8 cellular contexts compared by ENCODE assay signal in genomic region chr12:90959538-90960139, GRCh38. TPM values are rescaled to one million over a fixed set of nuclear protein-coding genes. Genes with fewer than 3 reads are reported as not detected.
DNase-seq lines count a peak whose midpoint lies in the region; ATAC-seq and TF ChIP-seq lines count a peak whose summit lies in the region.

No MANE protein-coding gene starts in this region.

- no peak overlapping the region for H3K4me3 ChIP-seq in brain microvascular endothelial cell (ENCODE audit: low read depth, low read length)
- no peak overlapping the region for H3K4me3 ChIP-seq in upper lobe of right lung

- no peaks in the 10 kb centered on the region for H3K9me3 ChIP-seq in upper lobe of right lung

- intact Hi-C loops in upper lobe of right lung (cut with DNase I), result no loop called here

- H3K36me3 ChIP-seq in brain microvascular endothelial cell (replicated peaks) (no peaks in the 10 kb centered on the region), upper lobe of right lung (no peaks in the 10 kb centered on the region)

- TF ChIP-seq CTCF in brain microvascular endothelial cell (IDR thresholded peaks at IDR 0.05; ENCODE audit: low read depth, low read length, missing control alignments), result peak; percentile 76
- peak; percentile 68 for TF ChIP-seq CTCF in upper lobe of right lung (IDR thresholded peaks at IDR 0.05)

- no peaks in the 10 kb centered on the region for H3K4me1 ChIP-seq in upper lobe of right lung

- DNase-seq in DMS53 (lab: John Stamatoyannopoulos, UW), result peak; percentile 81
- peak; percentile 59 for DNase-seq in NCI-H345 (lab: John Stamatoyannopoulos, UW)
- DNase-seq in brain microvascular endothelial cell, result peak; percentile 47
- peak; percentile 23 for DNase-seq in kidney glomerular epithelial cell (lab: John Stamatoyannopoulos, UW)
- no peak for DNase-seq in upper lobe of right lung
- DNase-seq in GF-D8 (lab: John Stamatoyannopoulos, UW), result no peak

- ATAC-seq in GM19043 (IDR thresholded peaks at IDR 0.05; ENCODE audit: low read depth, unreplicated experiment), result peak; percentile 79
- peak; percentile 79 for ATAC-seq in HG03135 (IDR thresholded peaks at IDR 0.05; ENCODE audit: unreplicated experiment)
- ATAC-seq in upper lobe of right lung, result peak; percentile 70

- no peaks in the 10 kb centered on the region for H3K27me3 ChIP-seq in brain microvascular endothelial cell (replicated peaks)
- no peaks in the 10 kb centered on the region for H3K27me3 ChIP-seq in upper lobe of right lung

- H3K27ac ChIP-seq in brain microvascular endothelial cell (no peak overlapping the region), upper lobe of right lung (no peak overlapping the region)

- in situ Hi-C loops in brain microvascular endothelial cell (cut with HindIII; ENCODE audit: low pct_ligation_motif_present, low sequenced_read_pairs), result no loop called here

RNA-seq across cellular contexts. Expression of gene CCER1, which starts 4.7 kb away (rescaled TPM):
- total RNA-seq in upper lobe of right lung, result not detected

RNA-seq across cellular contexts. Expression of gene EPYC, which starts 45.1 kb away (rescaled TPM):
- not detected for total RNA-seq in upper lobe of right lung

Comparison
In these comparisons a context has a peak if more than half of its experiments do, and no peak if none do; other contexts are left out.
1. DNase-seq: peak in DMS53 (single experiment), NCI-H345 (single experiment), brain microvascular endothelial cell (single experiment) and kidney glomerular epithelial cell (single experiment); none in upper lobe of right lung (single experiment) and GF-D8 (single experiment).
2. Peak in every context shown above with its lines, with median percentiles within 50 percentile points of each other: ATAC-seq.